Comparison of ENCODE assay signal across 1 cellular context in genomic region chr6:37171970-37172812, GRCh38.
A peak's percentile ranks its signal among the peaks of the same experiment; 100 is the strongest.
TF ChIP-seq lines count a peak whose summit lies in the region.

No MANE protein-coding gene starts in this region.

TF ChIP-seq in K562, 482 proteins besides CTCF, POLR2A, EP300 and RAD21 (continued from another document and continues in another):
- TF ChIP-seq, protein P1, sequence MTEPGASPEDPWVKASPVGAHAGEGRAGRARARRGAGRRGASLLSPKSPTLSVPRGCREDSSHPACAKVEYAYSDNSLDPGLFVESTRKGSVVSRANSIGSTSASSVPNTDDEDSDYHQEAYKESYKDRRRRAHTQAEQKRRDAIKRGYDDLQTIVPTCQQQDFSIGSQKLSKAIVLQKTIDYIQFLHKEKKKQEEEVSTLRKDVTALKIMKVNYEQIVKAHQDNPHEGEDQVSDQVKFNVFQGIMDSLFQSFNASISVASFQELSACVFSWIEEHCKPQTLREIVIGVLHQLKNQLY (CRISPR knock-in tag; conservative IDR thresholded peaks at IDR 0.05), result no peak
- TF ChIP-seq HMG20B (CRISPR knock-in tag; IDR thresholded peaks at IDR 0.05) (no peak), ZBTB1 (CRISPR knock-in tag; IDR thresholded peaks at IDR 0.05; ENCODE audit: borderline replicate concordance, low read depth) (no peak), ZNF143 (CRISPR knock-in tag; IDR thresholded peaks at IDR 0.05) (peak; percentile 46; the same call in 1 of the 2 replicates), UBTF (IDR thresholded peaks at IDR 0.05; ENCODE audit: borderline replicate concordance in 1 of 2, low read depth in 2 of 2, low read length in 2 of 2) (no peak; a peak in 2 of 4 replicates), SMARCA4 (IDR thresholded peaks at IDR 0.05) (peak; percentile 55), ZNF445 (CRISPR knock-in tag; IDR thresholded peaks at IDR 0.05; ENCODE audit: low read depth) (no peak), MLLT1 (IDR thresholded peaks at IDR 0.05) (peak; percentile 98 to 99), GATA2 (CRISPR knock-in tag; IDR thresholded peaks at IDR 0.05) (no peak), ZNF79 (CRISPR knock-in tag; IDR thresholded peaks at IDR 0.05; ENCODE audit: low read depth) (no peak), BCL6 (CRISPR knock-in tag; IDR thresholded peaks at IDR 0.05) (no peak), ZNF655 (CRISPR knock-in tag; IDR thresholded peaks at IDR 0.05) (no peak), FOS (IDR thresholded peaks at IDR 0.05; ENCODE audit: extremely low read depth, insufficient read length) (no peak), NFYB (IDR thresholded peaks at IDR 0.05; ENCODE audit: extremely low read depth, insufficient read length) (no peak), RFX1 (IDR thresholded peaks at IDR 0.05) (no peak), ZC3H4 (CRISPR knock-in tag; IDR thresholded peaks at IDR 0.05; ENCODE audit: borderline replicate concordance) (no peak), BRF1 (IDR thresholded peaks at IDR 0.05; ENCODE audit: borderline replicate concordance, extremely low read depth, insufficient read length) (no peak), OTX1 (CRISPR knock-in tag; IDR thresholded peaks at IDR 0.05) (peak; percentile 37; the same call in 1 of the 2 replicates), CHD4 (IDR thresholded peaks at IDR 0.05; ENCODE audit: insufficient read depth, insufficient replicate concordance, low read depth, low read length, poor library complexity, severe bottlenecking) (no peak), NCOA6 (IDR thresholded peaks at IDR 0.05) (no peak), POLR2AphosphoS2 (IDR thresholded peaks at IDR 0.05; ENCODE audit: low read length) (peak; percentile 88; the same call in 1 of the 2 replicates), ZNF449 (CRISPR knock-in tag; IDR thresholded peaks at IDR 0.05) (0 out of 2 replicates have a peak, but pooled peaks have one; percentile 23), HDAC3 (IDR thresholded peaks at IDR 0.05; ENCODE audit: borderline replicate concordance, partially characterized antibody) (no peak), GATAD2A (IDR thresholded peaks at IDR 0.05) (no peak), ZBTB26 (CRISPR knock-in tag; IDR thresholded peaks at IDR 0.05) (no peak), PHF8 (IDR thresholded peaks at IDR 0.05; ENCODE audit: borderline replicate concordance, low read length) (0 out of 2 replicates have a peak, but pooled peaks have one; percentile 11), CBX1 (IDR thresholded peaks at IDR 0.05; ENCODE audit: low read depth) (peak; percentile 45; the same call in 1 of the 2 replicates), HDAC6 (IDR thresholded peaks at IDR 0.05; ENCODE audit: low read depth, low read length) (no peak), CTBP1 (IDR thresholded peaks at IDR 0.05; ENCODE audit: borderline replicate concordance) (peak; percentile 85), RHOXF2B (CRISPR knock-in tag; conservative IDR thresholded peaks at IDR 0.05) (0 out of 2 replicates have a peak, but pooled peaks have one; percentile 19), NEUROD1 (IDR thresholded peaks at IDR 0.05; ENCODE audit: borderline replicate concordance, low read depth, low read length, partially characterized antibody) (peak; percentile 17), MAFK (IDR thresholded peaks at IDR 0.05; ENCODE audit: low read length) (peak; percentile 33; the same call in 1 of the 2 replicates), CBFA2T2 (conservative IDR thresholded peaks at IDR 0.05) (peak; percentile 77), BRD9 (IDR thresholded peaks at IDR 0.05; ENCODE audit: low read depth, partially characterized antibody) (peak; percentile 92), GABPB2 (CRISPR knock-in tag; conservative IDR thresholded peaks at IDR 0.05) (no peak), ZNF764 (CRISPR knock-in tag; IDR thresholded peaks at IDR 0.05; ENCODE audit: low read depth) (no peak), RBM34 (IDR thresholded peaks at IDR 0.05; ENCODE audit: borderline replicate concordance, insufficient read depth, low read length) (no peak), MYBL2 (IDR thresholded peaks at IDR 0.05; ENCODE audit: low read depth) (peak; percentile 82; the same call in 1 of the 2 replicates), MYBL2 (CRISPR knock-in tag; IDR thresholded peaks at IDR 0.05; ENCODE audit: borderline replicate concordance) (no peak), MYC (IDR thresholded peaks at IDR 0.05; ENCODE audit: low read depth, low read length) (peak; percentile 93), MYC (CRISPR knock-in tag; IDR thresholded peaks at IDR 0.05; ENCODE audit: borderline replicate concordance, low read depth) (no peak)
- TF ChIP-seq, protein P2, sequence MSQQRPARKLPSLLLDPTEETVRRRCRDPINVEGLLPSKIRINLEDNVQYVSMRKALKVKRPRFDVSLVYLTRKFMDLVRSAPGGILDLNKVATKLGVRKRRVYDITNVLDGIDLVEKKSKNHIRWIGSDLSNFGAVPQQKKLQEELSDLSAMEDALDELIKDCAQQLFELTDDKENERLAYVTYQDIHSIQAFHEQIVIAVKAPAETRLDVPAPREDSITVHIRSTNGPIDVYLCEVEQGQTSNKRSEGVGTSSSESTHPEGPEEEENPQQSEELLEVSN (IDR thresholded peaks at IDR 0.05; ENCODE audit: borderline replicate concordance in 1 of 2, extremely low read depth in 1 of 2, insufficient read depth in 1 of 2, insufficient read length in 1 of 2, low read depth in 1 of 2, low read length in 1 of 2, poor library complexity in 1 of 2, severe bottlenecking in 1 of 2), result peak in 1 of 2 experiments; percentile 7
- TF ChIP-seq, protein P3, sequence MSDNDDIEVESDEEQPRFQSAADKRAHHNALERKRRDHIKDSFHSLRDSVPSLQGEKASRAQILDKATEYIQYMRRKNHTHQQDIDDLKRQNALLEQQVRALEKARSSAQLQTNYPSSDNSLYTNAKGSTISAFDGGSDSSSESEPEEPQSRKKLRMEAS (CRISPR knock-in tag; IDR thresholded peaks at IDR 0.05), result peak; percentile 92
